In the genomic region with DNA sequence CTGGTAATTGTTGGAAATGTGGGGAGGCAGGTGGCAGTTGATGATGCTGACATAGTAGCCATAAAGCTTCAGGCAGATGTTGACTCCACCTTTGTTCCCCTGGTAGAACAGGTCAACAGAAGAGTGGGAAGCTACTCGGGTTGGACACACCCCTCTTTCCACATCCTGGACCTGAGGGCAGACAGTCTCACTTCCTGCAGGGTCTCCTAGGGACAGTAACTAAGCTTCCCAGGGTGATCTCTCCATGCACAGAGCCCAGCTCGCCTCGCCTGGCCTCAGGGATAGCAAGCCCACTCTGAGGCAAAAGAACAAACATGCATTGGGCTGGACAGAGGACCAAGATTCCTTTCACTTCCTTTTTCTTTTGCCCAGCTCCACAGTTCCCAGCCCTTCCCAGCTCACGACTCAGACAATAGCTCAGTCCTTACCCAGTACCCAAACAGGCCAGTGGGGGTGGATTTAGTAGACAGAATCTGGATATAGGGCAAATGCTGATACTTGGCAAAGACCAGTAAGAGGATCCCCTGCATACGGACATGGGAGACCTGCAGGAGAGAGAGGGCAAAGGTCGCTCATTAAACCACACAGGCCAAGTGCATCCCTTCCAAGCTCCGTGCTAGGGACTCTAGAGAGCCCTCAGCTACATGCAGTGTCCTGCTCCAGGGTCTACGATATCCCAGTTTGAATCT, we compare ENCODE assay signal across 22 cellular contexts. TPM values are rescaled to one million over a fixed set of nuclear protein-coding genes. Genes with fewer than 3 reads are reported as not detected.
DNase-seq lines count a peak whose midpoint lies in the region; ATAC-seq and TF ChIP-seq lines count a peak whose summit lies in the region.
"Had no signal": no experiment of that assay in that cellular context is flagged by ENCODE, and none has a peak within 500 bp of the region (broad histone marks: within the 10 kb centered on the region; RNA-seq: fewer than 3 reads in every experiment).

No MANE protein-coding gene starts in this region.

- H3K4me1 ChIP-seq in left ventricle myocardium inferior (peaks cover 96% of the 10 kb centered on the region), mesenchymal stem cell (ENCODE audit: control insufficient read depth, insufficient read depth, low read depth, low read length) (peaks cover 3% of the 10 kb centered on the region)

- no peak overlapping the region for H3K4ac ChIP-seq in mesenchymal stem cell (ENCODE audit: low read depth in 1 of 2, low read length in 2 of 2)

- DNase-seq in left ventricle myocardium inferior (no peak), left cardiac atrium (no peak), SW480 (ENCODE audit: low spot score) (peak; percentile 66), mesenchymal stem cell (no peak), nucleus accumbens (lab: John Stamatoyannopoulos, UW) (no peak), GM10266 (ENCODE audit: extremely low spot score) (no peak), NCI-H2171 (lab: John Stamatoyannopoulos, UW) (no peak)
- no peak for DNase-seq in stimulated activated CD4-positive, alpha-beta T cell treated with anti-CD3 and anti-CD28 coated beads, Interleukin-1b, Interleukin-23, amount 100 ng/mL, for 48 hours
- DNase-seq: activated CD4-positive, alpha-beta T cell treated with anti-CD3 and anti-CD28 coated beads, Interleukin-2, amount 50 U/mL, for 1 hour; activated naive CD4-positive, alpha-beta T cell treated with anti-CD3 and anti-CD28 coated beads, Interleukin-2, amount 10 ng/mL, durations not matched to agents 7 days and 5 days; activated T-cell treated with anti-CD3 and anti-CD28 coated beads for 4 hours; CD8-positive, alpha-beta T cell; head of caudate nucleus; natural killer cell; NCI-H1930; NCI-H446 treated with DMSO at 0.1 percent for 48 hours; Right ventricle myocardium superior; stimulated activated CD4-positive, alpha-beta T cell treated with anti-CD3 and anti-CD28 coated beads, Interleukin-2, amount 100 ng/mL, for 48 hours; stimulated activated naive CD8-positive, alpha-beta T cell treated with anti-CD3 and anti-CD28 coated beads, Interleukin-15, amount 100 ng/mL, for 72 hours; T-cell had no signal

- H3K27me3 ChIP-seq in left ventricle myocardium inferior (ENCODE audit: low read depth) (no peaks in the 10 kb centered on the region), mesenchymal stem cell (ENCODE audit: control insufficient read depth in 1 of 2, insufficient read depth in 1 of 2, low read length in 2 of 2) (no peaks in the 10 kb centered on the region)
- H3K27me3 ChIP-seq: ascending aorta had no signal

- no peak overlapping the region for H3K18ac ChIP-seq in mesenchymal stem cell (ENCODE audit: low read depth in 1 of 2, low read length in 2 of 2)

- peak overlapping the region; percentile 23 for H2BK15ac ChIP-seq in mesenchymal stem cell (ENCODE audit: low read depth, poor library complexity, severe bottlenecking)

- H3K27ac ChIP-seq in left ventricle myocardium inferior (replicated peaks) (peak overlapping the region; percentile 96), mesenchymal stem cell (ENCODE audit: low read length, poor library complexity, severe bottlenecking) (no peak overlapping the region)
- H3K27ac ChIP-seq: ascending aorta had no signal

- H2BK5ac ChIP-seq in mesenchymal stem cell (ENCODE audit: low read depth, low read length, poor library complexity, severe bottlenecking), result no peak overlapping the region

- no peak overlapping the region for H2BK120ac ChIP-seq in mesenchymal stem cell (ENCODE audit: low read depth, low read length)

- no peak overlapping the region for H3K23ac ChIP-seq in mesenchymal stem cell (ENCODE audit: low read length in 2 of 2)

- no peak overlapping the region for H4K8ac ChIP-seq in mesenchymal stem cell (ENCODE audit: low read length)

- no peak overlapping the region for H2BK12ac ChIP-seq in mesenchymal stem cell (ENCODE audit: low read length in 2 of 2)

- H4K91ac ChIP-seq in mesenchymal stem cell (ENCODE audit: low read length), result no peak overlapping the region

- H3K14ac ChIP-seq in mesenchymal stem cell (ENCODE audit: low read length in 2 of 2), result no peak overlapping the region

- H3K4me2 ChIP-seq in mesenchymal stem cell (ENCODE audit: low read length, poor library complexity, severe bottlenecking), result no peak overlapping the region

- ATAC-seq in left cardiac atrium, result no peak
- ATAC-seq: CD8-positive, alpha-beta T cell; K562; natural killer cell; stimulated activated naive CD8-positive, alpha-beta T cell treated with anti-CD3 and anti-CD28 coated beads, Interleukin-15, amount 100 ng/mL, for 72 hours; T-cell had no signal

- 70% methylated on average over 7 of the region's 8 CpGs for WGBS in mesenchymal stem cell

- TF ChIP-seq CTCF in left ventricle myocardium inferior (IDR thresholded peaks at IDR 0.05; ENCODE audit: borderline replicate concordance), result no peak
- TF ChIP-seq CTCF in GM10266 (IDR thresholded peaks at IDR 0.05; ENCODE audit: control insufficient read depth, insufficient read depth, low read depth, missing control alignments), result no peak

- H3K4me3 ChIP-seq in left ventricle myocardium inferior, result no peak overlapping the region
- H3K4me3 ChIP-seq in mesenchymal stem cell (ENCODE audit: insufficient read depth in 1 of 2, low read depth in 1 of 2, low read length in 2 of 2), result no peak overlapping the region
- H3K4me3 ChIP-seq: ascending aorta, K562 had no signal

- peaks cover 21% of the 10 kb centered on the region for H3K79me1 ChIP-seq in mesenchymal stem cell (replicated peaks; ENCODE audit: low read length, poor library complexity, severe bottlenecking)

- intact Hi-C loops in left ventricle myocardium inferior (cut with micrococcal nuclease) (no loop called here), left cardiac atrium (cut with DNase I) (no loop called here)

- H2AK5ac ChIP-seq in mesenchymal stem cell (ENCODE audit: low read length, severe bottlenecking), result no peak overlapping the region

- H2AFZ ChIP-seq in mesenchymal stem cell (ENCODE audit: low read depth, low read length), result no peak overlapping the region

- H3K9me3 ChIP-seq in left ventricle myocardium inferior (replicated peaks) (no peaks in the 10 kb centered on the region), mesenchymal stem cell (ENCODE audit: control insufficient read depth, low read length) (no peaks in the 10 kb centered on the region)
- H3K9me3 ChIP-seq: ascending aorta had no signal

- no peak overlapping the region for H3K9ac ChIP-seq in mesenchymal stem cell (ENCODE audit: low read length)

- H3K36me3 ChIP-seq in left ventricle myocardium inferior (peaks cover 53% of the 10 kb centered on the region), mesenchymal stem cell (ENCODE audit: control insufficient read depth in 1 of 2, insufficient read depth in 2 of 2, low read depth in 1 of 2, low read length in 2 of 2) (peaks cover 38 to 56% of the 10 kb centered on the region in 2 experiments)

RNA-seq across cellular contexts. Expression of a gene that starts 7.0 kb away (rescaled TPM):
- total RNA-seq in left ventricle myocardium inferior (35.2 TPM), left cardiac atrium (10 to 100 TPM; 29.7 to 30.1 TPM)
- polyA plus RNA-seq in mesenchymal stem cell (2013, experiment 1 of 2), result 18.7 TPM
- 20.5 TPM for polyA plus RNA-seq in mesenchymal stem cell (2013, experiment 2 of 2)

RNA-seq across cellular contexts. Expression of a gene that starts 16.9 kb away (rescaled TPM):
- 150 TPM for total RNA-seq in left ventricle myocardium inferior
- 100 to 1,000 TPM; 175 to 184 TPM for total RNA-seq in left cardiac atrium
- polyA plus RNA-seq in mesenchymal stem cell (2013, experiment 1 of 2), result 112 TPM
- 111 TPM for polyA plus RNA-seq in mesenchymal stem cell (2013, experiment 2 of 2)

RNA-seq across cellular contexts. Expression of a gene that starts 53.2 kb away (rescaled TPM):
- total RNA-seq in left ventricle myocardium inferior (49.1 TPM), left cardiac atrium (10 to 100 TPM; 43.9 to 58.3 TPM)
- polyA plus RNA-seq in mesenchymal stem cell (2013, experiment 1 of 2), result 71.7 TPM
- 78.4 TPM for polyA plus RNA-seq in mesenchymal stem cell (2013, experiment 2 of 2)

RNA-seq across cellular contexts. Expression of a gene that starts 53.4 kb away (rescaled TPM):
- total RNA-seq in left ventricle myocardium inferior (37.5 TPM), left cardiac atrium (10 to 100 TPM; 37.0 to 44.4 TPM)
- polyA plus RNA-seq in mesenchymal stem cell (2013, experiment 1 of 2), result 51.6 TPM
- polyA plus RNA-seq in mesenchymal stem cell (2013, experiment 2 of 2), result 53.7 TPM
